16 cellular contexts compared by ENCODE assay signal in genomic region chr22:46092646-46093410, GRCh38. TPM values are rescaled to one million over a fixed set of nuclear protein-coding genes. Genes with fewer than 3 reads are reported as not detected.
A peak's percentile ranks its signal among the peaks of the same experiment; 100 is the strongest.
DNase-seq lines count a peak whose midpoint lies in the region; ATAC-seq, FAIRE-seq and TF ChIP-seq lines count a peak whose summit lies in the region.
"Had no signal": no experiment of that assay in that cellular context is flagged by ENCODE, and none has a peak within 500 bp of the region (broad histone marks: within the 10 kb centered on the region; RNA-seq: fewer than 3 reads in every experiment).

No MANE protein-coding gene starts in this region.

- no peak for TF ChIP-seq POLR2A in upper lobe of left lung (IDR thresholded peaks at IDR 0.05)

- CTCF ChIA-PET in activated naive CD4-positive, alpha-beta T cell treated with anti-CD3 and anti-CD28 coated beads, Interleukin-2, amount 10 ng/mL, durations not matched to agents 7 days and 5 days (lab: Charles Lee): interaction anchor here (1.7 kb wide), 1 partner anchor 86 kb away, joined by 3 read pairs; no protein-coding TSS in a partner anchor

- peak overlapping the region; percentile 11 for H3K27ac Mint-ChIP-seq in activated naive CD4-positive, alpha-beta T cell treated with anti-CD3 and anti-CD28 coated beads, Interleukin-2, amount 10 ng/mL, durations not matched to agents 7 days and 5 days
- H3K27ac Mint-ChIP-seq: activated CD4-positive, alpha-beta T cell treated with anti-CD3 and anti-CD28 coated beads, Interleukin-2, amount 10 ng/mL, durations not matched to agents 24 days and 14 days; activated T-helper 1 cell treated with anti-CD3 and anti-CD28 coated beads, Interleukin-12 subunit alpha, Interleukin-12 subunit beta, Interleukin-2, Interleukin-4 antibody, amounts not matched to agents 30 ng/mL and 10 ng/mL and 1 ng/mL, durations not matched to agents 14 hours and 24 hours and 36 hours; mesothelial cell of epicardium; stimulated activated naive CD8-positive, alpha-beta T cell treated with anti-CD3 and anti-CD28 coated beads, Interleukin-15, Interleukin-2, amounts not matched to agents 100 ng/mL and 50 ng/mL, for 24 hours had no signal

- peaks cover 36 to 45% (median 45%) of the 10 kb centered on the region in 3 donors for H3K4me1 ChIP-seq in pancreas
- peaks cover 74 to 95% (median 87%) of the 10 kb centered on the region in 4 donors for H3K4me1 ChIP-seq in upper lobe of left lung

- H3K27me3 ChIP-seq in pancreas (no peaks in the 10 kb centered on the region), upper lobe of left lung (no peaks in the 10 kb centered on the region)

- peak overlapping the region in 3 of 4 donors; percentile 10 to 48 (median 41) for H3K27ac ChIP-seq in pancreas
- peak overlapping the region; percentile 30 to 99 (median 72) for H3K27ac ChIP-seq in upper lobe of left lung

- H3K4me3 ChIP-seq in fibroblast of villous mesenchyme (ENCODE audit: low read depth, low read length): no peak overlapping the region
- no peak overlapping the region for H3K4me3 ChIP-seq in pancreas
- no peak overlapping the region for H3K4me3 ChIP-seq in upper lobe of left lung

- TF ChIP-seq CTCF in fibroblast of villous mesenchyme (IDR thresholded peaks at IDR 0.05; ENCODE audit: insufficient read depth, low read depth, low read length) (no peak), pancreas (IDR thresholded peaks at IDR 0.05) (no peak), upper lobe of left lung (IDR thresholded peaks at IDR 0.05) (no peak)

- H3K4me1 Mint-ChIP-seq in activated naive CD4-positive, alpha-beta T cell treated with anti-CD3 and anti-CD28 coated beads, Interleukin-2, amount 10 ng/mL, durations not matched to agents 7 days and 5 days: peaks cover 5% of the 10 kb centered on the region
- H3K4me1 Mint-ChIP-seq: activated CD4-positive, alpha-beta T cell treated with anti-CD3 and anti-CD28 coated beads, Interleukin-2, amount 10 ng/mL, durations not matched to agents 24 days and 14 days; mesothelial cell of epicardium had no signal

- H3K9me3 Mint-ChIP-seq in activated naive CD4-positive, alpha-beta T cell treated with anti-CD3 and anti-CD28 coated beads, Interleukin-2, amount 10 ng/mL, durations not matched to agents 7 days and 5 days: no peaks in the 10 kb centered on the region
- H3K9me3 Mint-ChIP-seq: activated CD4-positive, alpha-beta T cell treated with anti-CD3 and anti-CD28 coated beads, Interleukin-2, amount 10 ng/mL, durations not matched to agents 24 days and 14 days; activated T-helper 1 cell treated with anti-CD3 and anti-CD28 coated beads, Interleukin-12 subunit alpha, Interleukin-12 subunit beta, Interleukin-2, Interleukin-4 antibody, amounts not matched to agents 30 ng/mL and 10 ng/mL and 1 ng/mL, durations not matched to agents 14 hours and 24 hours and 36 hours; mesothelial cell of epicardium; stimulated activated naive CD8-positive, alpha-beta T cell treated with anti-CD3 and anti-CD28 coated beads, Interleukin-15, Interleukin-2, amounts not matched to agents 100 ng/mL and 50 ng/mL, for 24 hours had no signal

- H3K9me3 ChIP-seq in pancreas (no peaks in the 10 kb centered on the region), upper lobe of left lung (no peaks in the 10 kb centered on the region)

- no peaks in the 10 kb centered on the region for H3K27me3 Mint-ChIP-seq in activated naive CD4-positive, alpha-beta T cell treated with anti-CD3 and anti-CD28 coated beads, Interleukin-2, amount 10 ng/mL, durations not matched to agents 7 days and 5 days
- H3K27me3 Mint-ChIP-seq: activated CD4-positive, alpha-beta T cell treated with anti-CD3 and anti-CD28 coated beads, Interleukin-2, amount 10 ng/mL, durations not matched to agents 24 days and 14 days; stimulated activated naive CD8-positive, alpha-beta T cell treated with anti-CD3 and anti-CD28 coated beads, Interleukin-15, Interleukin-2, amounts not matched to agents 100 ng/mL and 50 ng/mL, for 24 hours had no signal

- intact Hi-C loops in pancreas (cut with DNase I): no loop called here

- no peak overlapping the region for H3K4me3 Mint-ChIP-seq in activated naive CD4-positive, alpha-beta T cell treated with anti-CD3 and anti-CD28 coated beads, Interleukin-2, amount 10 ng/mL, durations not matched to agents 7 days and 5 days
- H3K4me3 Mint-ChIP-seq: activated CD4-positive, alpha-beta T cell treated with anti-CD3 and anti-CD28 coated beads, Interleukin-2, amount 10 ng/mL, durations not matched to agents 24 days and 14 days; activated T-helper 1 cell treated with anti-CD3 and anti-CD28 coated beads, Interleukin-12 subunit alpha, Interleukin-12 subunit beta, Interleukin-2, Interleukin-4 antibody, amounts not matched to agents 30 ng/mL and 10 ng/mL and 1 ng/mL, durations not matched to agents 14 hours and 24 hours and 36 hours; mesothelial cell of epicardium; stimulated activated naive CD8-positive, alpha-beta T cell treated with anti-CD3 and anti-CD28 coated beads, Interleukin-15, Interleukin-2, amounts not matched to agents 100 ng/mL and 50 ng/mL, for 24 hours had no signal

- H3K36me3 Mint-ChIP-seq in activated naive CD4-positive, alpha-beta T cell treated with anti-CD3 and anti-CD28 coated beads, Interleukin-2, amount 10 ng/mL, durations not matched to agents 7 days and 5 days: no peaks in the 10 kb centered on the region
- H3K36me3 Mint-ChIP-seq: mesothelial cell of epicardium had no signal

- ATAC-seq in pancreas (no peak), upper lobe of left lung (ENCODE audit: low FRiP score in 2 of 2) (no peak)

- H3K36me3 ChIP-seq in pancreas: peaks cover 0 to 25% (median 19%) of the 10 kb centered on the region in 3 donors
- H3K36me3 ChIP-seq in upper lobe of left lung: peaks cover 0 to 63% (median 24%) of the 10 kb centered on the region in 4 donors

- no peak for TF ChIP-seq EP300 in upper lobe of left lung (IDR thresholded peaks at IDR 0.05)

- no peak for FAIRE-seq in pancreas (lab: Jason Lieb, UNC)
- FAIRE-seq: A204.1, GM18507 had no signal

- DNase-seq in activated naive CD4-positive, alpha-beta T cell treated with anti-CD3 and anti-CD28 coated beads, Interleukin-2, amount 10 ng/mL, durations not matched to agents 7 days and 5 days: no peak
- no peak for DNase-seq in activated naive CD4-positive, alpha-beta T cell treated with anti-CD3 and anti-CD28 coated beads, Interleukin-2, amount 50 U/mL, for 16 hours
- DNase-seq in fibroblast of villous mesenchyme (ENCODE audit: low read depth) (peak; percentile 36), pancreas (peak in 3 of 6 donors; percentile 24 to 54 (median 48)), upper lobe of left lung (peak in 1 of 2 donors; percentile 0), dermis blood vessel endothelial cell (no peak), GDM1 (lab: John Stamatoyannopoulos, UW) (no peak)
- no peak for DNase-seq in activated CD4-positive, alpha-beta T cell treated with anti-CD3 and anti-CD28 coated beads, Interleukin-2, amount 50 U/mL, for 1 hour
- DNase-seq: activated CD4-positive, alpha-beta T cell treated with anti-CD3 and anti-CD28 coated beads, Interleukin-2, amount 10 ng/mL, durations not matched to agents 24 days and 14 days; COR-L47; KBM-7 had no signal

- 45 to 47% methylated on average over 21 of the region's 21 CpGs for WGBS in pancreas, 2 donors
- WGBS in upper lobe of left lung, 2 donors: 65 to 68% methylated on average over 16 to 21 of the region's 21 CpGs

RNA-seq across cellular contexts. Expression of gene PPARA, which starts 57.5 kb away (rescaled TPM):
- total RNA-seq in fibroblast of villous mesenchyme: 14.2 and 15.5 TPM in 2 replicates
- 10 to 100 TPM; 13.8 to 24.5 (median 16.2) TPM for total RNA-seq in pancreas
- 1 to 10 TPM; 4.1 to 6.1 TPM for polyA plus RNA-seq in pancreas
- 10 to 100 TPM; 10.2 to 27.0 (median 20.9) TPM for total RNA-seq in upper lobe of left lung
- 12.5 and 20.6 TPM in 2 replicates for total RNA-seq in dermis blood vessel endothelial cell
